13 cellular contexts compared by ENCODE assay signal in genomic region chr7:73006491-73006890, GRCh38. TPM values are rescaled to one million over a fixed set of nuclear protein-coding genes. Genes with fewer than 3 reads are reported as not detected.
DNase-seq lines count a peak whose midpoint lies in the region; ATAC-seq and TF ChIP-seq lines count a peak whose summit lies in the region.
"Not testable (repeated sequence)": the region's sequence is repeated elsewhere in the genome, so short reads cannot be mapped to it uniquely, and the experiment has no call there.
"Had no signal": no experiment of that assay in that cellular context is flagged by ENCODE, and none has a peak within 500 bp of the region (broad histone marks: within the 10 kb centered on the region; RNA-seq: fewer than 3 reads in every experiment).

No MANE protein-coding gene starts in this region.

- H3K4me3 ChIP-seq in AG04450 (ENCODE audit: low read depth, low read length) (peak overlapping the region; percentile 49), HFF-Myc (replicated peaks; ENCODE audit: low read depth, low read length) (peak overlapping the region; percentile 47), endodermal cell (ENCODE audit: low read length) (peak overlapping the region; percentile 75), iPS DF 6.9 (ENCODE audit: low read length) (peak overlapping the region; percentile 24; the same call in 1 of the 2 replicates), neural progenitor cell (peak overlapping the region; percentile 65)
- not testable (repeated sequence) for H3K4me3 ChIP-seq in RWPE2 (ENCODE audit: severe bottlenecking)

- H3F3A ChIP-seq in neural progenitor cell (ENCODE audit: low read depth): not testable (repeated sequence)

- not testable (repeated sequence) for H2AFZ ChIP-seq in neural progenitor cell (replicated peaks)

- H3K4me1 ChIP-seq in RWPE2 (ENCODE audit: insufficient read depth, poor library complexity, severe bottlenecking); endodermal cell (ENCODE audit: control insufficient read depth, insufficient read depth, low read length); iPS DF 6.9 (ENCODE audit: control insufficient read depth, insufficient read depth, low read length); neural progenitor cell: not testable (repeated sequence)

- H3K27ac Mint-ChIP-seq in activated naive CD4-positive, alpha-beta T cell treated with anti-CD3 and anti-CD28 coated beads, Interleukin-2, amount 50 U/mL, for 24 hours; endodermal cell; neural progenitor cell; stimulated activated naive B cell treated with anti-CD40 and anti-IgM and Interleukin-4, amounts not matched to agents 10 μg/mL and 1 μg/mL and 100 μg/mL, for 72 hours: not testable (repeated sequence)

- DNase-seq in AG04450 (ENCODE audit: low read depth, low spot score); HFF-Myc (ENCODE audit: extremely low read depth, low read depth); RWPE2 (ENCODE audit: low spot score); endodermal cell; iPS DF 6.9 (ENCODE audit: low read depth, low spot score); stimulated activated naive B cell treated with anti-CD40 and anti-IgM and Interleukin-4, amounts not matched to agents 10 μg/mL and 1 μg/mL and 100 μg/mL, for 72 hours: not testable (repeated sequence)
- peak; percentile 2 for DNase-seq in neural progenitor cell (ENCODE audit: low spot score)

- H3K4me3 Mint-ChIP-seq in activated naive CD4-positive, alpha-beta T cell treated with anti-CD3 and anti-CD28 coated beads, Interleukin-2, amount 50 U/mL, for 24 hours: peak overlapping the region; percentile 60
- H3K4me3 Mint-ChIP-seq in endodermal cell (peak overlapping the region; percentile 92), neural progenitor cell (peak overlapping the region; percentile 59)
- peak overlapping the region; percentile 21 to 52 for H3K4me3 Mint-ChIP-seq in stimulated activated naive B cell treated with anti-CD40 and anti-IgM and Interleukin-4, amounts not matched to agents 10 μg/mL and 1 μg/mL and 100 μg/mL, for 72 hours

- peak overlapping the region; percentile 45 for H3K9ac ChIP-seq in endodermal cell (ENCODE audit: extremely low read depth, low read length, poor library complexity, severe bottlenecking)
- not testable (repeated sequence) for H3K9ac ChIP-seq in neural progenitor cell

- not testable (repeated sequence) for TF ChIP-seq CTCF in AG04450 (IDR thresholded peaks at IDR 0.05; ENCODE audit: low read depth, low read length); HFF-Myc (IDR thresholded peaks at IDR 0.05; ENCODE audit: low read depth, low read length, missing control alignments); RWPE2 (IDR thresholded peaks at IDR 0.05; ENCODE audit: poor library complexity, severe bottlenecking); endodermal cell (conservative IDR thresholded peaks at IDR 0.05); neural progenitor cell (IDR thresholded peaks at IDR 0.05)

- not testable (repeated sequence) for H3K27ac ChIP-seq in AG04450 (ENCODE audit: low read depth, low read length); endodermal cell (ENCODE audit: low read depth, low read length); iPS DF 6.9 (ENCODE audit: low read length); neural progenitor cell
- peak overlapping the region; percentile 68 for H3K27ac ChIP-seq in RWPE2 (ENCODE audit: poor library complexity, severe bottlenecking)

- not testable (repeated sequence) for H3K4me1 Mint-ChIP-seq in activated naive CD4-positive, alpha-beta T cell treated with anti-CD3 and anti-CD28 coated beads, Interleukin-2, amount 50 U/mL, for 24 hours; endodermal cell; neural progenitor cell; stimulated activated naive B cell treated with anti-CD40 and anti-IgM and Interleukin-4, amounts not matched to agents 10 μg/mL and 1 μg/mL and 100 μg/mL, for 72 hours

- WGBS in endodermal cell (ENCODE audit: insufficient coverage in 1 of 2, insufficient read length in 1 of 2), 2 experiments: 36 to 37% methylated on average over 6 to 9 of the region's 10 CpGs
- WGBS in iPS DF 6.9 (ENCODE audit: insufficient coverage, insufficient read length): no CpG with 5 or more reads among the region's 10 CpGs

- CTCF ChIA-PET in AG04450 (lab: Charles Lee): not testable (repeated sequence)

- H3K36me3 Mint-ChIP-seq in activated naive CD4-positive, alpha-beta T cell treated with anti-CD3 and anti-CD28 coated beads, Interleukin-2, amount 50 U/mL, for 24 hours; endodermal cell (ENCODE audit: low read depth); neural progenitor cell: not testable (repeated sequence)
- H3K36me3 Mint-ChIP-seq in stimulated activated naive B cell treated with anti-CD40 and anti-IgM and Interleukin-4, amounts not matched to agents 10 μg/mL and 1 μg/mL and 100 μg/mL, for 72 hours: peaks cover 1 to 10% of the 10 kb centered on the region in 2 donors

- not testable (repeated sequence) for H3K27me3 Mint-ChIP-seq in activated naive CD4-positive, alpha-beta T cell treated with anti-CD3 and anti-CD28 coated beads, Interleukin-2, amount 50 U/mL, for 24 hours; endodermal cell (ENCODE audit: insufficient read depth); neural progenitor cell (ENCODE audit: insufficient read depth, low read depth); stimulated activated naive B cell treated with anti-CD40 and anti-IgM and Interleukin-4, amounts not matched to agents 10 μg/mL and 1 μg/mL and 100 μg/mL, for 72 hours

- H3K9me3 ChIP-seq in AG04450 (ENCODE audit: control insufficient read depth, insufficient read depth, low read length); RWPE2 (ENCODE audit: severe bottlenecking); endodermal cell (ENCODE audit: control insufficient read depth, low read length); iPS DF 6.9 (ENCODE audit: control insufficient read depth, insufficient read depth, low read length); neural progenitor cell (ENCODE audit: low read depth): not testable (repeated sequence)

- H4K20me1 ChIP-seq in neural progenitor cell (ENCODE audit: low read depth): not testable (repeated sequence)

- POLR2A ChIA-PET in AG04450 (lab: Yijun Ruan, JAX): not testable (repeated sequence)

- H3K27me3 ChIP-seq in AG04450 (ENCODE audit: control insufficient read depth, insufficient read depth, low read length); RWPE2 (ENCODE audit: insufficient read depth, poor library complexity, severe bottlenecking); endodermal cell (ENCODE audit: control insufficient read depth, insufficient read depth, low read length, poor library complexity, severe bottlenecking); iPS DF 6.9 (ENCODE audit: control insufficient read depth, insufficient read depth, low read length); neural progenitor cell: not testable (repeated sequence)

- peak overlapping the region; percentile 97 for H3K4me2 ChIP-seq in neural progenitor cell

- ATAC-seq in RWPE2 (ENCODE audit: low read depth); stimulated activated naive B cell treated with anti-CD40 and anti-IgM and Interleukin-4, amounts not matched to agents 10 μg/mL and 1 μg/mL and 100 μg/mL, for 72 hours (replicated peaks): not testable (repeated sequence)

- not testable (repeated sequence) for H3K9me3 Mint-ChIP-seq in activated naive CD4-positive, alpha-beta T cell treated with anti-CD3 and anti-CD28 coated beads, Interleukin-2, amount 50 U/mL, for 24 hours; endodermal cell; neural progenitor cell; stimulated activated naive B cell treated with anti-CD40 and anti-IgM and Interleukin-4, amounts not matched to agents 10 μg/mL and 1 μg/mL and 100 μg/mL, for 72 hours

- peaks cover 12% of the 10 kb centered on the region for H3K79me2 ChIP-seq in neural progenitor cell (ENCODE audit: low read depth)

- H3K36me3 ChIP-seq in RWPE2 (ENCODE audit: low read depth); endodermal cell (ENCODE audit: control insufficient read depth, insufficient read depth, low read length); iPS DF 6.9 (ENCODE audit: control insufficient read depth, insufficient read depth, low read length); neural progenitor cell: not testable (repeated sequence)

RNA-seq across cellular contexts. Expression of gene SPDYE8, which starts 23.1 kb away (rescaled TPM):
- 0.10 TPM in 1 of 2 replicates, not detected in the other for polyA plus RNA-seq in AG04450 (2011; rRNA removed)
- not detected in 2 replicates for polyA minus RNA-seq in AG04450 (2011; rRNA and poly(A)+ RNA removed)
- total RNA-seq in endodermal cell: not detected
- not detected for polyA plus RNA-seq in endodermal cell (2013, experiment 1 of 2)
- not detected for polyA plus RNA-seq in endodermal cell (2013, experiment 2 of 2)
- not detected in 2 replicates for total RNA-seq in neural progenitor cell (ENCODE audit: low replicate concordance)
- total RNA-seq: activated T-cell treated with anti-CD3 and anti-CD28 coated beads, Interleukin-2, amount 50 U/mL, for 72 hours; liver; M059J; pulmonary artery endothelial cell; urinary bladder had no signal
- polyA plus RNA-seq: urinary bladder had no signal

RNA-seq across cellular contexts. Expression of gene TRIM74, which starts 37.2 kb away (rescaled TPM):
- polyA plus RNA-seq in AG04450 (2011; rRNA removed): 0.09 TPM in 1 of 2 replicates, not detected in the other
- not detected in 2 replicates for polyA minus RNA-seq in AG04450 (2011; rRNA and poly(A)+ RNA removed)
- total RNA-seq in endodermal cell (under 1 TPM in 1 of 2 donors, not detected in 1; 0.55 TPM), neural progenitor cell (ENCODE audit: low replicate concordance) (0.15 and 0.36 TPM in 2 replicates)
- 0.32 TPM for polyA plus RNA-seq in endodermal cell (2013, experiment 1 of 2)
- 0.50 TPM for polyA plus RNA-seq in endodermal cell (2013, experiment 2 of 2)
- total RNA-seq: M059J, pulmonary artery endothelial cell, urinary bladder had no signal

RNA-seq across cellular contexts. Expression of gene SPDYE11, which starts 51.2 kb away (rescaled TPM):
- 0.06 and 0.07 TPM in 2 replicates for polyA plus RNA-seq in AG04450 (2011; rRNA removed)
- not detected in 2 replicates for polyA minus RNA-seq in AG04450 (2011; rRNA and poly(A)+ RNA removed)
- total RNA-seq in endodermal cell (not detected), neural progenitor cell (ENCODE audit: low replicate concordance) (not detected in 2 replicates)
- not detected for polyA plus RNA-seq in endodermal cell (2013, experiment 1 of 2)
- polyA plus RNA-seq in endodermal cell (2013, experiment 2 of 2): not detected
- total RNA-seq: activated T-cell treated with anti-CD3 and anti-CD28 coated beads, Interleukin-2, amount 50 U/mL, for 72 hours; liver; M059J; pulmonary artery endothelial cell; urinary bladder had no signal
- polyA plus RNA-seq: urinary bladder had no signal

Comparison
In these comparisons a context has a peak if more than half of its experiments do, and no peak if none do; other contexts are left out.
1. H3K4me3 Mint-ChIP-seq: peak in every context shown above with its lines; median percentile 92 in endodermal cell; 60 in activated naive CD4-positive, alpha-beta T cell treated with anti-CD3 and anti-CD28 coated beads, Interleukin-2, amount 50 U/mL, for 24 hours; 59 in neural progenitor cell; 36 in stimulated activated naive B cell treated with anti-CD40 and anti-IgM and Interleukin-4, amounts not matched to agents 10 μg/mL and 1 μg/mL and 100 μg/mL, for 72 hours.